In genomic region chr13:48037346-48038173, GRCh38 we compare ENCODE assay signal across 1 cellular context.
A peak's percentile ranks its signal among the peaks of the same experiment; 100 is the strongest.
TF ChIP-seq lines count a peak whose summit lies in the region.

Gene NUDT15, plus strand, starts transcription at chr13:48037726. Its CDS starts 21 bp downstream, at chr13:48037747.

TF ChIP-seq in K562, 482 proteins besides CTCF, POLR2A, EP300 and RAD21 (continued from another document and continues in another):
- TF ChIP-seq VEZF1 (CRISPR knock-in tag; IDR thresholded peaks at IDR 0.05): peak; percentile 32; the same call in 1 of the 2 replicates
- TF ChIP-seq LCOR (CRISPR knock-in tag; IDR thresholded peaks at IDR 0.05): peak; percentile 83; the same call in 1 of the 2 replicates
- no peak for TF ChIP-seq IRF1 (CRISPR knock-in tag; IDR thresholded peaks at IDR 0.05; ENCODE audit: borderline replicate concordance)
- TF ChIP-seq DLX4 (CRISPR knock-in tag; IDR thresholded peaks at IDR 0.05): no peak
- no peak for TF ChIP-seq SP2 (IDR thresholded peaks at IDR 0.05; ENCODE audit: extremely low read depth, low read depth, low read length, poor library complexity, severe bottlenecking)
- no peak for TF ChIP-seq FOXM1 (IDR thresholded peaks at IDR 0.05; ENCODE audit: low read depth)
- 0 out of 2 replicates have a peak, but pooled peaks have one; percentile 29 for TF ChIP-seq FOXM1 (CRISPR knock-in tag; IDR thresholded peaks at IDR 0.05; ENCODE audit: low read depth)
- no peak for TF ChIP-seq CREB5 (CRISPR knock-in tag; IDR thresholded peaks at IDR 0.05)
- peak; percentile 91 for TF ChIP-seq KDM5B (IDR thresholded peaks at IDR 0.05; ENCODE audit: insufficient replicate concordance, low read depth, low read length)
- peak; percentile 72; the same call in 1 of the 2 replicates for TF ChIP-seq MTA3 (IDR thresholded peaks at IDR 0.05; ENCODE audit: borderline replicate concordance)
- no peak for TF ChIP-seq WHSC1 (IDR thresholded peaks at IDR 0.05; ENCODE audit: low read length)
- peak; percentile 80 for TF ChIP-seq ZBTB40 (IDR thresholded peaks at IDR 0.05)
- TF ChIP-seq ZBTB40 (CRISPR knock-in tag; IDR thresholded peaks at IDR 0.05): no peak
- TF ChIP-seq ZBTB17 (CRISPR knock-in tag; IDR thresholded peaks at IDR 0.05): peak; percentile 51; the same call in 1 of the 2 replicates
- no peak for TF ChIP-seq ADNP (tag; IDR thresholded peaks at IDR 0.05)
- peak; percentile 59 for TF ChIP-seq JUND (IDR thresholded peaks at IDR 0.05; ENCODE audit: borderline replicate concordance, low read depth, low read length)
- no peak; the same call in 1 of the 3 replicates for TF ChIP-seq JUND (tag; IDR thresholded peaks at IDR 0.05; ENCODE audit: borderline replicate concordance, low read depth, low read length)
- TF ChIP-seq E2F8 (IDR thresholded peaks at IDR 0.05; ENCODE audit: low read depth, partially characterized antibody): peak; percentile 70
- TF ChIP-seq BRF2 (IDR thresholded peaks at IDR 0.05; ENCODE audit: borderline replicate concordance, insufficient read depth, insufficient read length): no peak
- peak; percentile 96 for TF ChIP-seq FIP1L1 (IDR thresholded peaks at IDR 0.05; ENCODE audit: low read depth, low read length, poor library complexity, severe bottlenecking)
- peak in 1 of 2 experiments; percentile 22; a peak in 1 of 4 replicates for TF ChIP-seq SRF (CRISPR knock-in tag; IDR thresholded peaks at IDR 0.05)
- no peak for TF ChIP-seq SMAD1 (IDR thresholded peaks at IDR 0.05; ENCODE audit: low read depth, low read length, partially characterized antibody)
- no peak for TF ChIP-seq SNAPC5 (CRISPR knock-in tag; IDR thresholded peaks at IDR 0.05)
- peak; percentile 29 to 69; a peak in 3 of 4 replicates for TF ChIP-seq MAZ (CRISPR knock-in tag; conservative IDR thresholded peaks at IDR 0.05 in 1 of 2, IDR thresholded peaks at IDR 0.05 in 1 of 2)
- peak; percentile 53; the same call in 1 of the 2 replicates for TF ChIP-seq CREB3L1 (IDR thresholded peaks at IDR 0.05; ENCODE audit: borderline replicate concordance, low read depth)
- TF ChIP-seq ELF2 (CRISPR knock-in tag; IDR thresholded peaks at IDR 0.05): peak; percentile 60
- no peak for TF ChIP-seq GATA2 (CRISPR knock-in tag; IDR thresholded peaks at IDR 0.05)
- peak; percentile 95 for TF ChIP-seq PHF8 (IDR thresholded peaks at IDR 0.05; ENCODE audit: borderline replicate concordance, low read length)
- TF ChIP-seq ERF (CRISPR knock-in tag; IDR thresholded peaks at IDR 0.05): peak; percentile 73; the same call in 1 of the 2 replicates
- no peak for TF ChIP-seq ZNF143 (CRISPR knock-in tag; IDR thresholded peaks at IDR 0.05)
- peak; percentile 98 for TF ChIP-seq E2F4 (CRISPR knock-in tag; IDR thresholded peaks at IDR 0.05; ENCODE audit: low read depth)
- peak; percentile 97 for TF ChIP-seq SAP30 (IDR thresholded peaks at IDR 0.05; ENCODE audit: borderline replicate concordance, insufficient read depth, low read depth, low read length, poor library complexity, severe bottlenecking)
- peak in 1 of 2 experiments; percentile 57; a peak in 1 of 4 replicates for TF ChIP-seq FOXK2 (conservative IDR thresholded peaks at IDR 0.05 in 1 of 2, IDR thresholded peaks at IDR 0.05 in 1 of 2; ENCODE audit: low read depth in 2 of 2)
- no peak for TF ChIP-seq HDAC8 (tag; IDR thresholded peaks at IDR 0.05)
- peak; percentile 48 for TF ChIP-seq RBBP5 (IDR thresholded peaks at IDR 0.05; ENCODE audit: borderline replicate concordance, insufficient read depth, low read length, poor library complexity, severe bottlenecking)
- peak; percentile 61 for TF ChIP-seq TAF9B (IDR thresholded peaks at IDR 0.05; ENCODE audit: partially characterized antibody)
- peak; percentile 52 for TF ChIP-seq ATF1 (CRISPR knock-in tag; IDR thresholded peaks at IDR 0.05)
- TF ChIP-seq ATF1 (tag; IDR thresholded peaks at IDR 0.05): peak; percentile 96
- TF ChIP-seq ZNF699 (CRISPR knock-in tag; IDR thresholded peaks at IDR 0.05; ENCODE audit: insufficient replicate concordance): no peak
